1 cellular context compared by ENCODE assay signal in genomic region chr7:25028370-25028971, GRCh38.
TF ChIP-seq lines count a peak whose summit lies in the region.

No MANE protein-coding gene starts in this region.

TF ChIP-seq in GM12878, 131 proteins besides CTCF, POLR2A, EP300 and RAD21 (continued from another document):
- TF ChIP-seq BCL3 (IDR thresholded peaks at IDR 0.05; ENCODE audit: borderline replicate concordance, insufficient read depth, low read depth, low read length, poor library complexity, severe bottlenecking) (no peak), NBN (IDR thresholded peaks at IDR 0.05) (no peak), E4F1 (IDR thresholded peaks at IDR 0.05; ENCODE audit: borderline replicate concordance, partially characterized antibody) (no peak), RELB (IDR thresholded peaks at IDR 0.05; ENCODE audit: low read depth) (0 out of 2 replicates have a peak, but pooled peaks have one; percentile 32), MTA2 (IDR thresholded peaks at IDR 0.05; ENCODE audit: low read depth) (peak; percentile 82), IKZF2 (IDR thresholded peaks at IDR 0.05) (peak; percentile 54 to 79), HDGF (IDR thresholded peaks at IDR 0.05) (no peak), DPF2 (IDR thresholded peaks at IDR 0.05) (peak; percentile 45), SMARCA5 (IDR thresholded peaks at IDR 0.05) (no peak), SMAD5 (IDR thresholded peaks at IDR 0.05; ENCODE audit: low read depth) (no peak)
